ENCODE assay signal across 33 cellular contexts in the genomic region with DNA sequence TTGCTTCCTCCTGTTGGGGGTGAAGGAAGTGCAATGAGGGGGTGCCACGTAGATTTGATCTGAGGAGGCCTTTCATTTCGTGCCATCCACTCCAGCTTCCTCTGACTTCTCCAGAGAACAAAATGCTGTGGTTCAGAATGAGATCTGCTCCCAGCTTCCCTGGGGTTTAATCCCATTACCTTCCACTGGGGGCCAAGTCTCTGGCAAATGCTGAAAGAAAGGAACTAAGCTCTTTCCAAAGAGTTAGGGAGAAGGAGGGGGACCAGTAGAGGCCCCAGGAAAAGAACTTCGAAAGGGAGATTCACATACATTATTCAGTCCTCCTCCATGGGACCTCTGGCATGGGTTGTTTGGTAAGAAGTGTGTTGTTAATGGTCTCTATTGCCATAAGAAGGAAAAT.
"Had no signal": no experiment of that assay in that cellular context is flagged by ENCODE, and none has a peak within 500 bp of the region (broad histone marks: within the 10 kb centered on the region; RNA-seq: fewer than 3 reads in every experiment).

No MANE protein-coding gene starts in this region.

- H3K27me3 Mint-ChIP-seq: activated CD4-positive, alpha-beta memory T cell treated with anti-CD3 and anti-CD28 coated beads, Interleukin-2, amount 10 ng/mL, durations not matched to agents 7 days and 5 days; activated CD4-positive, alpha-beta T cell treated with anti-CD3 and anti-CD28 coated beads, Interleukin-2, amount 10 ng/mL, durations not matched to agents 24 days and 14 days; activated naive CD8-positive, alpha-beta T cell treated with anti-CD3 and anti-CD28 coated beads, Interleukin-2, amount 50 U/mL, for 24 hours; activated T-helper 17 cell treated with anti-CD3 and anti-CD28 coated beads, Interleukin-2, amount 50 U/mL, for 72 hours; stimulated activated memory B cell treated with anti-CD40 and anti-IgM and Interleukin-4, amounts not matched to agents 10 μg/mL and 1 μg/mL and 100 μg/mL, for 72 hours; stimulated activated naive CD8-positive, alpha-beta T cell treated with anti-CD3 and anti-CD28 coated beads, Interleukin-15, amount 100 ng/mL, for 72 hours had no signal

- H3K9ac ChIP-seq: parathyroid adenoma had no signal

- H3K36me3 Mint-ChIP-seq: stimulated activated memory B cell treated with anti-CD40 and anti-IgM and Interleukin-4, amounts not matched to agents 10 μg/mL and 1 μg/mL and 100 μg/mL, for 72 hours had no signal

- ATAC-seq: activated naive CD8-positive, alpha-beta T cell treated with anti-CD3 and anti-CD28 coated beads, Interleukin-2, amount 50 U/mL, for 24 hours; activated T-cell treated with anti-CD3 and anti-CD28 coated beads, Interleukin-2, amount 50 U/mL, for 4 hours; activated T-helper 17 cell treated with anti-CD3 and anti-CD28 coated beads, Interleukin-2, amount 50 U/mL, for 72 hours; foreskin keratinocyte; heart right ventricle; left ventricle myocardium superior; psoas muscle; stimulated activated memory B cell treated with anti-CD40 and anti-IgM and Interleukin-4, amounts not matched to agents 10 μg/mL and 1 μg/mL and 100 μg/mL, for 72 hours; stimulated activated naive CD8-positive, alpha-beta T cell treated with anti-CD3 and anti-CD28 coated beads, Interleukin-15, amount 100 ng/mL, for 72 hours had no signal

- H3K4me1 Mint-ChIP-seq: activated CD4-positive, alpha-beta memory T cell treated with anti-CD3 and anti-CD28 coated beads, Interleukin-2, amount 10 ng/mL, durations not matched to agents 7 days and 5 days; activated CD4-positive, alpha-beta T cell treated with anti-CD3 and anti-CD28 coated beads, Interleukin-2, amount 10 ng/mL, durations not matched to agents 24 days and 14 days; activated naive CD8-positive, alpha-beta T cell treated with anti-CD3 and anti-CD28 coated beads, Interleukin-2, amount 50 U/mL, for 24 hours; activated T-helper 17 cell treated with anti-CD3 and anti-CD28 coated beads, Interleukin-2, amount 50 U/mL, for 72 hours; stimulated activated memory B cell treated with anti-CD40 and anti-IgM and Interleukin-4, amounts not matched to agents 10 μg/mL and 1 μg/mL and 100 μg/mL, for 72 hours; stimulated activated naive CD8-positive, alpha-beta T cell treated with anti-CD3 and anti-CD28 coated beads, Interleukin-15, amount 100 ng/mL, for 72 hours had no signal

- H3K36me3 ChIP-seq: esophagus muscularis mucosa, heart right ventricle, sigmoid colon, upper lobe of left lung, vagina had no signal

- DNase-seq: activated CD4-positive, alpha-beta memory T cell treated with anti-CD3 and anti-CD28 coated beads, Interleukin-2, amount 10 ng/mL, durations not matched to agents 7 days and 5 days; activated CD4-positive, alpha-beta T cell treated with anti-CD3 and anti-CD28 coated beads, Interleukin-2, amount 10 ng/mL, durations not matched to agents 24 days and 14 days; activated CD4-positive, CD25-positive, alpha-beta regulatory T cell treated with anti-CD3 and anti-CD28 coated beads, Interleukin-2, amount 50 U/mL, for 72 hours; activated gamma-delta T cell treated with Interleukin-2 at 50 U/mL for 16 hours; activated naive CD4-positive, alpha-beta T cell treated with anti-CD3 and anti-CD28 coated beads, Interleukin-2, amount 50 U/mL, for 16 hours; activated naive CD8-positive, alpha-beta T cell treated with anti-CD3 and anti-CD28 coated beads, Interleukin-2, amount 50 U/mL, for 24 hours; activated T-cell treated with anti-CD3 and anti-CD28 coated beads, Interleukin-2, amount 50 U/mL, for 4 hours; amygdala; caudate nucleus; cortex of kidney; foreskin keratinocyte; heart right ventricle; islet precursor cell; left ventricle myocardium superior; nucleus accumbens; psoas muscle; sigmoid colon; small intestine; stimulated activated CD4-positive, alpha-beta T cell treated with anti-CD3 and anti-CD28 coated beads, Interleukin-1b, Interleukin-23, amount 100 ng/mL, for 48 hours; stimulated activated CD4-positive, alpha-beta T cell treated with anti-CD3 and anti-CD28 coated beads, Interleukin-4, amount 100 ng/mL, for 4 hours; stimulated activated CD8-positive, alpha-beta memory T cell treated with anti-CD3 and anti-CD28 coated beads, Interleukin-4, amount 100 ng/mL, for 48 hours; stimulated activated naive CD8-positive, alpha-beta T cell treated with anti-CD3 and anti-CD28 coated beads, Interleukin-15, amount 100 ng/mL, for 72 hours; substantia nigra; T-helper 9 cell; upper lobe of left lung had no signal

- H3K4me1 ChIP-seq: esophagus muscularis mucosa, foreskin keratinocyte, heart right ventricle, parathyroid adenoma, psoas muscle, sigmoid colon, upper lobe of left lung, vagina had no signal

- H3K27ac ChIP-seq: esophagus muscularis mucosa, foreskin keratinocyte, heart right ventricle, parathyroid adenoma, psoas muscle, sigmoid colon, upper lobe of left lung, vagina, VCaP had no signal

- H3K27ac Mint-ChIP-seq: activated CD4-positive, alpha-beta memory T cell treated with anti-CD3 and anti-CD28 coated beads, Interleukin-2, amount 10 ng/mL, durations not matched to agents 7 days and 5 days; activated CD4-positive, alpha-beta T cell treated with anti-CD3 and anti-CD28 coated beads, Interleukin-2, amount 10 ng/mL, durations not matched to agents 24 days and 14 days; activated naive CD8-positive, alpha-beta T cell treated with anti-CD3 and anti-CD28 coated beads, Interleukin-2, amount 50 U/mL, for 24 hours; activated T-helper 17 cell treated with anti-CD3 and anti-CD28 coated beads, Interleukin-2, amount 50 U/mL, for 72 hours; stimulated activated memory B cell treated with anti-CD40 and anti-IgM and Interleukin-4, amounts not matched to agents 10 μg/mL and 1 μg/mL and 100 μg/mL, for 72 hours; stimulated activated naive CD8-positive, alpha-beta T cell treated with anti-CD3 and anti-CD28 coated beads, Interleukin-15, amount 100 ng/mL, for 72 hours; T-helper 1 cell treated with Interleukin-12 subunit alpha and Interleukin-12 subunit beta and Interleukin-4 antibody, amounts not matched to agents 30 μg/mL and 1 μg/mL, for 36 hours had no signal

- H3K4me3 ChIP-seq: esophagus muscularis mucosa, heart right ventricle, psoas muscle, sigmoid colon, upper lobe of left lung, vagina had no signal

- H3K4me3 Mint-ChIP-seq: activated CD4-positive, alpha-beta memory T cell treated with anti-CD3 and anti-CD28 coated beads, Interleukin-2, amount 10 ng/mL, durations not matched to agents 7 days and 5 days; activated CD4-positive, alpha-beta T cell treated with anti-CD3 and anti-CD28 coated beads, Interleukin-2, amount 10 ng/mL, durations not matched to agents 24 days and 14 days; activated naive CD8-positive, alpha-beta T cell treated with anti-CD3 and anti-CD28 coated beads, Interleukin-2, amount 50 U/mL, for 24 hours; activated T-cell treated with anti-CD3 and anti-CD28 coated beads, Interleukin-2, amount 50 U/mL, for 4 hours; activated T-helper 17 cell treated with anti-CD3 and anti-CD28 coated beads, Interleukin-2, amount 50 U/mL, for 72 hours; stimulated activated memory B cell treated with anti-CD40 and anti-IgM and Interleukin-4, amounts not matched to agents 10 μg/mL and 1 μg/mL and 100 μg/mL, for 72 hours; stimulated activated naive CD8-positive, alpha-beta T cell treated with anti-CD3 and anti-CD28 coated beads, Interleukin-15, amount 100 ng/mL, for 72 hours; T-helper 1 cell treated with Interleukin-12 subunit alpha and Interleukin-12 subunit beta and Interleukin-4 antibody, amounts not matched to agents 30 μg/mL and 1 μg/mL, for 36 hours had no signal

- H3K9me3 ChIP-seq: esophagus muscularis mucosa, psoas muscle, upper lobe of left lung, vagina had no signal

- FAIRE-seq: small intestine, TTC549 had no signal

- H3K27me3 ChIP-seq: esophagus muscularis mucosa, foreskin keratinocyte, sigmoid colon, upper lobe of left lung, vagina had no signal
